25 cellular contexts compared by ENCODE assay signal in the genomic region with DNA sequence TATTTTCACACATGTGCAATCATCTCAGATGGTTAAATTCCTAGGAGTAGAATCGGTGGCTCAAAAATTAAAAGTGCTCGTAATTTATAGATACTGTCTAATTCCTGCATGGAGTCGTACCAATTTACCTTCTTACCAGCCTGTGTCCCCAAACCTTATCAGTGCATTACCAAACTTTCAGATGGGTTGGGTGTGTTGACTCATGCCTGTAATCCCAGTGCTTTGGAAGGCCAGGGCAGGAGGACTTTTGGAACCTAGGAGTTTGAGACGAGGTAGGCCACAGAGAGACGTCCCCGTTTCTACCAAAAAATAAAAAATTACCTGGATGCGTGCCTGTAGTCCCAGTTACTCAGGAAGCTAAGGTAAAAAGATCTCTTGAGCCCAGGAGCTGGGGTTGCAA. TPM values are rescaled to one million over a fixed set of nuclear protein-coding genes. Genes with fewer than 3 reads are reported as not detected.
"Had no signal": no experiment of that assay in that cellular context is flagged by ENCODE, and none has a peak within 500 bp of the region (broad histone marks: within the 10 kb centered on the region; RNA-seq: fewer than 3 reads in every experiment).

No MANE protein-coding gene starts in this region.

- ATAC-seq: natural killer cell treated with Interleukin-12 subunit alpha and Interleukin-12 subunit beta and Interleukin-15 and Interleukin-18, amount 100 ng/mL, for 72 hours; pancreas; right cardiac atrium; stimulated activated memory B cell treated with anti-CD40 and anti-IgM and Interleukin-4, amounts not matched to agents 10 μg/mL and 1 μg/mL and 100 μg/mL, for 72 hours; stimulated activated naive CD8-positive, alpha-beta T cell treated with anti-CD3 and anti-CD28 coated beads, Interleukin-15, amount 100 ng/mL, for 72 hours had no signal

- H3K27ac Mint-ChIP-seq: immature natural killer cell; mesothelial cell of epicardium; naive B cell; natural killer cell treated with Interleukin-12 subunit alpha and Interleukin-12 subunit beta and Interleukin-15 and Interleukin-18, amount 100 ng/mL, for 72 hours; stimulated activated memory B cell treated with anti-CD40 and anti-IgM and Interleukin-4, amounts not matched to agents 10 μg/mL and 1 μg/mL and 100 μg/mL, for 72 hours had no signal

- H3K36me3 ChIP-seq: left ventricle myocardium inferior, pancreas, prostate gland, sigmoid colon, spleen, tibial nerve, upper lobe of left lung, vagina had no signal

- H3K9me3 ChIP-seq: pancreas, prostate gland, sigmoid colon, spleen, upper lobe of left lung, vagina had no signal

- H3K4me1 ChIP-seq: left ventricle myocardium inferior, pancreas, prostate gland, sigmoid colon, spleen, tibial nerve, upper lobe of left lung, vagina had no signal

- DNase-seq: hypothalamus; immature natural killer cell; left ventricle myocardium inferior; mesendoderm; naive B cell; pancreas; retina; right cardiac atrium; sigmoid colon; small intestine; spleen; stimulated activated CD4-positive, alpha-beta T cell treated with anti-CD3 and anti-CD28 coated beads, Interleukin-4, amount 100 ng/mL, for 4 hours; stimulated activated CD8-positive, alpha-beta memory T cell treated with anti-CD3 and anti-CD28 coated beads, Interleukin-4, amount 100 ng/mL, for 48 hours; stimulated activated naive CD4-positive, alpha-beta T cell treated with Interleukin-2 at 50 U/mL for 16 hours; stimulated activated naive CD8-positive, alpha-beta T cell treated with anti-CD3 and anti-CD28 coated beads, Interleukin-15, amount 100 ng/mL, for 72 hours; substantia nigra; upper lobe of left lung had no signal

- H3K4me1 Mint-ChIP-seq: immature natural killer cell; mesothelial cell of epicardium; naive B cell; stimulated activated memory B cell treated with anti-CD40 and anti-IgM and Interleukin-4, amounts not matched to agents 10 μg/mL and 1 μg/mL and 100 μg/mL, for 72 hours; stimulated activated naive CD8-positive, alpha-beta T cell treated with anti-CD3 and anti-CD28 coated beads, Interleukin-15, amount 100 ng/mL, for 72 hours had no signal

- H3K4me3 ChIP-seq: left ventricle myocardium inferior, lung, pancreas, prostate gland, sigmoid colon, spleen, tibial nerve, upper lobe of left lung, vagina had no signal

- H3K27ac ChIP-seq: left ventricle myocardium inferior, pancreas, prostate gland, sigmoid colon, spleen, tibial nerve, upper lobe of left lung, vagina had no signal

- H3K9me3 Mint-ChIP-seq: mesothelial cell of epicardium; natural killer cell treated with Interleukin-12 subunit alpha and Interleukin-12 subunit beta and Interleukin-15 and Interleukin-18, amount 100 ng/mL, for 72 hours; stimulated activated memory B cell treated with anti-CD40 and anti-IgM and Interleukin-4, amounts not matched to agents 10 μg/mL and 1 μg/mL and 100 μg/mL, for 72 hours; stimulated activated naive CD8-positive, alpha-beta T cell treated with anti-CD3 and anti-CD28 coated beads, Interleukin-15, amount 100 ng/mL, for 72 hours had no signal

- H3K36me3 Mint-ChIP-seq: immature natural killer cell; mesothelial cell of epicardium; naive B cell; natural killer cell treated with Interleukin-12 subunit alpha and Interleukin-12 subunit beta and Interleukin-15 and Interleukin-18, amount 100 ng/mL, for 72 hours; stimulated activated memory B cell treated with anti-CD40 and anti-IgM and Interleukin-4, amounts not matched to agents 10 μg/mL and 1 μg/mL and 100 μg/mL, for 72 hours had no signal

- H3K4me3 Mint-ChIP-seq: immature natural killer cell; mesothelial cell of epicardium; naive B cell; natural killer cell treated with Interleukin-12 subunit alpha and Interleukin-12 subunit beta and Interleukin-15 and Interleukin-18, amount 100 ng/mL, for 72 hours; stimulated activated memory B cell treated with anti-CD40 and anti-IgM and Interleukin-4, amounts not matched to agents 10 μg/mL and 1 μg/mL and 100 μg/mL, for 72 hours; stimulated activated naive CD8-positive, alpha-beta T cell treated with anti-CD3 and anti-CD28 coated beads, Interleukin-15, amount 100 ng/mL, for 72 hours had no signal

- FAIRE-seq: islet of Langerhans, pancreas, small intestine had no signal

- H3K27me3 ChIP-seq: pancreas, sigmoid colon, tibial nerve, upper lobe of left lung, vagina had no signal

RNA-seq across cellular contexts. Expression of a gene that starts 34.5 kb away (rescaled TPM):
- total RNA-seq: natural killer cell treated with Interleukin-12 subunit alpha and Interleukin-12 subunit beta and Interleukin-15 and Interleukin-18, amount 100 ng/mL, for 72 hours had no signal
- polyA plus RNA-seq: immature natural killer cell had no signal
